ENCODE assay signal across 18 cellular contexts in the genomic region with DNA sequence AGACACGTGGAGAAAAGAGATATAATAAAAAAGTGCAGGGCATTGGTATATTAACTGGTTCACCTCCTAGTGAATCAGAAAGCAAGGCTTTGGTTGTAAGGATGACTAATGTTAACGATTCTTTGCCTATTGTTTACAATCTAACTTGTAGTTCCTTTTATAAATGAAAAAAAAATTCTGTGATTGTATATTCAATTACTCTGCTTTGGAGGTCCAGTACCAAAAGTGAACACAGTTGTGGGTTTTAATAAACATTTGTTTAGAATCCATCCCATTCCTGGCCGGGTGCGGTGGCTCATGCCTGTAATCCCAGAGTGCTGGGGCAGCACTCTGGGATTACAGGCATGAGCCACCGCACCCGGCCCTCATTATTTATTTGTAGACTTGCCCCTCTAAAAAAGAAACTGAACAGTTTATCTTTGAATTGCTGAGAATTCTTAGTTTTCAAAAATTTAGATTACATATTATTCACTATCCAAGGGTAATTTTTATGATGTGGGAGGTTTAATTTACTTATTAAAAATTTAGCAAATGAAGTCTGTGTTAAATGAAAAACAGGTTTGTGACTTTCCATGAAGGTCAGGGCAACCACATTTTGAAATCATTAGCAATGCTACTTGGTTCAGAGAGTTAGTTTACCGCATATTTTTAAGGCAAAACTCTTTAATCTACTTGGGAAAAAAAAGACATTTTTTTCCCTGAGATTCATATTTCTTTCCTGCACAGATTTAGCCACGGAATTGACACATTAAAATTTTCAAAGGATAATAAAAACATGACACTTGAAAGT. TPM values are rescaled to one million over a fixed set of nuclear protein-coding genes. Genes with fewer than 3 reads are reported as not detected.
A peak's percentile ranks its signal among the peaks of the same experiment; 100 is the strongest.
DNase-seq lines count a peak whose midpoint lies in the region; ATAC-seq and TF ChIP-seq lines count a peak whose summit lies in the region.
"Had no signal": no experiment of that assay in that cellular context is flagged by ENCODE, and none has a peak within 500 bp of the region (broad histone marks: within the 10 kb centered on the region; RNA-seq: fewer than 3 reads in every experiment).

No MANE protein-coding gene starts in this region.

- no peaks in the 10 kb centered on the region for H4K20me1 ChIP-seq in PC-3 (ENCODE audit: low read length)
- no peaks in the 10 kb centered on the region for H4K20me1 ChIP-seq in fibroblast of lung (ENCODE audit: control insufficient read depth, extremely low read depth, insufficient read depth, low read length)
- H4K20me1 ChIP-seq: BLaER1 had no signal

- H3K4me1 ChIP-seq in PC-3 (ENCODE audit: insufficient read depth, low read length) (no peaks in the 10 kb centered on the region), fibroblast of lung (ENCODE audit: control insufficient read depth, extremely low read depth, insufficient read depth, low read length) (no peaks in the 10 kb centered on the region), lower lobe of right lung (no peaks in the 10 kb centered on the region)
- H3K4me1 ChIP-seq: BLaER1 had no signal

- DNase-seq in AG08395 (ENCODE audit: low spot score): peak; percentile 20
- DNase-seq in ELR (ENCODE audit: low read depth): peak; percentile 54
- peak; percentile 32 for DNase-seq in PC-3
- peak in 1 of 2 donors; percentile 7 for DNase-seq in fibroblast of lung (ENCODE audit: low read depth in 2 of 2)
- no peak for DNase-seq in lower lobe of right lung
- no peak for DNase-seq in left colon
- DNase-seq in C1 segment of cervical spinal cord (lab: John Stamatoyannopoulos, UW): no peak
- no peak for DNase-seq in glomerular visceral epithelial cell (ENCODE audit: extremely low spot score)
- DNase-seq: MM.1S, NCI-H187 treated with DMSO at 0.1 percent for 48 hours, NCI-H2171, NCI-H446 treated with DMSO at 0.1 percent for 48 hours, NCI-H748 treated with DMSO at 0.1 percent for 48 hours had no signal

- CTCF ChIA-PET in PC-3 (lab: Charles Lee): no interaction called here

- H3K4me3 ChIP-seq in PC-3 (ENCODE audit: low read length) (no peak overlapping the region), fibroblast of lung (replicated peaks in 1 of 4; ENCODE audit: control extremely low read depth in 1 of 4, insufficient read depth in 1 of 4, low read depth in 3 of 4, low read length in 4 of 4) (no peak overlapping the region), lower lobe of right lung (no peak overlapping the region)
- H3K4me3 ChIP-seq: BLaER1, GM23338 had no signal

- H3F3A ChIP-seq in PC-3 (ENCODE audit: low read length, unreplicated experiment): no peaks in the 10 kb centered on the region

- H3K27ac ChIP-seq in PC-3 (ENCODE audit: low read length): no peak overlapping the region
- no peak overlapping the region for H3K27ac ChIP-seq in fibroblast of lung (ENCODE audit: insufficient read depth, low read length)
- H3K27ac ChIP-seq in lower lobe of right lung: no peak overlapping the region
- H3K27ac ChIP-seq: BLaER1, KMS-11 had no signal

- H2AFZ ChIP-seq in PC-3 (ENCODE audit: low read length) (peak overlapping the region; percentile 30; the same call in 1 of the 2 replicates), fibroblast of lung (ENCODE audit: low read length) (no peak overlapping the region)
- H2AFZ ChIP-seq: GM23338 had no signal

- H3K4me2 ChIP-seq in PC-3 (ENCODE audit: low read length) (peak overlapping the region; percentile 48), fibroblast of lung (ENCODE audit: extremely low read depth, insufficient read depth, low read length) (peak overlapping the region; percentile 59)
- H3K4me2 ChIP-seq: BLaER1, GM23338, KMS-11 had no signal

- POLR2A ChIA-PET in PC-3 (lab: Charles Lee; ENCODE audit: unreplicated experiment): no interaction called here

- H3K9ac ChIP-seq in PC-3 (ENCODE audit: low read length) (no peak overlapping the region), fibroblast of lung (ENCODE audit: insufficient read depth, low read length) (no peak overlapping the region)
- H3K9ac ChIP-seq: BLaER1, KMS-11 had no signal

- H3K27me3 ChIP-seq in PC-3 (ENCODE audit: low read length): no peaks in the 10 kb centered on the region
- H3K27me3 ChIP-seq in fibroblast of lung (ENCODE audit: control insufficient read depth, insufficient read depth, low read length): no peaks in the 10 kb centered on the region
- H3K27me3 ChIP-seq in lower lobe of right lung (ENCODE audit: low read depth): no peaks in the 10 kb centered on the region
- H3K27me3 ChIP-seq: BLaER1 had no signal

- H3K79me2 ChIP-seq in PC-3 (ENCODE audit: low read length) (no peaks in the 10 kb centered on the region), fibroblast of lung (ENCODE audit: control insufficient read depth, insufficient read depth, low read length) (no peaks in the 10 kb centered on the region)

- peak; percentile 58 for ATAC-seq in PC-3
- ATAC-seq in lower lobe of right lung: no peak
- no peak for ATAC-seq in left colon
- ATAC-seq: GM23338, Panc1, Right ventricle myocardium inferior had no signal

- no peaks in the 10 kb centered on the region for H3K9me2 ChIP-seq in PC-3 (replicated peaks; ENCODE audit: low read length)

- no peaks in the 10 kb centered on the region for H3K9me3 ChIP-seq in PC-3 (ENCODE audit: low read length)
- H3K9me3 ChIP-seq in fibroblast of lung (ENCODE audit: control insufficient read depth, insufficient read depth, low read depth, low read length): no peaks in the 10 kb centered on the region
- peaks cover 9% of the 10 kb centered on the region for H3K9me3 ChIP-seq in lower lobe of right lung

- no TSS peak for BruUV-seq in PC-3 (replicated peaks; lab: Mats Ljungman, UMichigan)

- TF ChIP-seq CTCF in PC-3 (conservative IDR thresholded peaks at IDR 0.05; ENCODE audit: low read depth, low read length) (no peak), fibroblast of lung (conservative IDR thresholded peaks at IDR 0.05 in 1 of 2, IDR thresholded peaks at IDR 0.05 in 1 of 2; ENCODE audit: low read depth in 1 of 2, low read length in 2 of 2) (no peak), lower lobe of right lung (IDR thresholded peaks at IDR 0.05) (no peak)

- no peaks in the 10 kb centered on the region for H3K36me3 ChIP-seq in PC-3 (ENCODE audit: low read depth, low read length)
- no peaks in the 10 kb centered on the region for H3K36me3 ChIP-seq in fibroblast of lung (ENCODE audit: control insufficient read depth, insufficient read depth, low read length)
- H3K36me3 ChIP-seq in lower lobe of right lung: no peaks in the 10 kb centered on the region
- H3K36me3 ChIP-seq: BLaER1 had no signal

- intact Hi-C loops in PC-3 (cut with micrococcal nuclease): no loop called here
- intact Hi-C loops in lower lobe of right lung (cut with DNase I): no loop called here
- intact Hi-C loops in left colon (cut with DNase I, micrococcal nuclease): no loop called here

RNA-seq across cellular contexts. Expression of gene PRSS12, which starts 37.1 kb away (rescaled TPM):
- total RNA-seq in PC-3 (2014; rRNA removed): 0.58 and 1.5 TPM in 2 replicates
- 27.5 and 59.9 TPM in 2 replicates for total RNA-seq in fibroblast of lung
- polyA plus RNA-seq in fibroblast of lung: 104 and 136 TPM in 2 replicates
- 86.9 and 115 TPM in 2 replicates for polyA plus RNA-seq in fibroblast of lung (2012)
- 22.4 and 47.3 TPM in 2 replicates for polyA minus RNA-seq in fibroblast of lung (ENCODE audit: low replicate concordance)
- 8.5 TPM for total RNA-seq in lower lobe of right lung
- total RNA-seq in left colon: 10 to 100 TPM; 27.7 to 46.5 TPM
- total RNA-seq: Right ventricle myocardium inferior had no signal

Comparison
In these comparisons a context has a peak if more than half of its experiments do, and no peak if none do; other contexts are left out.
1. DNase-seq: peak in AG08395 (single experiment), ELR (single experiment) and PC-3 (single experiment); none in lower lobe of right lung (single experiment), left colon (0 of 2), C1 segment of cervical spinal cord (0 of 14) and glomerular visceral epithelial cell (single experiment).